20 cellular contexts compared by ENCODE assay signal in genomic region chr11:76659672-76660532, GRCh38. TPM values are rescaled to one million over a fixed set of nuclear protein-coding genes. Genes with fewer than 3 reads are reported as not detected.
DNase-seq lines count a peak whose midpoint lies in the region; ATAC-seq and TF ChIP-seq lines count a peak whose summit lies in the region.
"Had no signal": no experiment of that assay in that cellular context is flagged by ENCODE, and none has a peak within 500 bp of the region (broad histone marks: within the 10 kb centered on the region; RNA-seq: fewer than 3 reads in every experiment).

No MANE protein-coding gene starts in this region.

- no peak for TF ChIP-seq EP300 in sigmoid colon (IDR thresholded peaks at IDR 0.05)

- dilution Hi-C loops in IMR-90 (cut with HindIII; ENCODE audit: low sequenced_read_pairs, unreplicated experiment): no loop called here

- H4K91ac ChIP-seq in IMR-90 (ENCODE audit: insufficient read depth, low read depth, low read length): no peak overlapping the region

- H3K79me1 ChIP-seq in IMR-90 (ENCODE audit: low read depth in 1 of 2, low read length in 2 of 2): no peaks in the 10 kb centered on the region

- no peak overlapping the region for H3K4me3 ChIP-seq in BLaER1 treated with 17β-estradiol and CSF1 and Interleukin-3, amounts not matched to agents 10 nM and 100 nM
- no peak overlapping the region for H3K4me3 ChIP-seq in IMR-90 (ENCODE audit: insufficient read depth, low read depth, low read length)
- H3K4me3 ChIP-seq in sigmoid colon: no peak overlapping the region
- H3K4me3 ChIP-seq: dorsolateral prefrontal cortex, mucosa of descending colon, psoas muscle, vagina had no signal

- H3K9ac ChIP-seq in BLaER1 treated with 17β-estradiol and CSF1 and Interleukin-3, amounts not matched to agents 10 nM and 100 nM: 0 out of 22 replicates have a peak overlapping the region, but pooled peaks of 1 of the 11 experiments have one; percentile 3
- no peak overlapping the region for H3K9ac ChIP-seq in IMR-90 (ENCODE audit: low read depth, low read length)

- no peaks in the 10 kb centered on the region for H3K36me3 ChIP-seq in BLaER1 treated with 17β-estradiol and CSF1 and Interleukin-3, amounts not matched to agents 10 nM and 100 nM
- H3K36me3 ChIP-seq in IMR-90 (ENCODE audit: control insufficient read depth, insufficient read depth, low read length) (peaks cover 11% of the 10 kb centered on the region; the same call in 1 of the 2 replicates), sigmoid colon (no peaks in the 10 kb centered on the region)

- no peak overlapping the region for H4K5ac ChIP-seq in IMR-90 (ENCODE audit: low read depth, low read length)

- ATAC-seq in IMR-90 (ENCODE audit: low read depth): no peak
- ATAC-seq: mucosa of descending colon, psoas muscle, SK-N-SH treated with all-trans-retinoic acid at 6 μM for 48 hours had no signal

- POLR2A ChIA-PET in IMR-90 (lab: Charles Lee; ENCODE audit: unreplicated experiment): interaction anchor here (0.6 kb wide), 1 partner anchor 12 kb away, joined by 3 read pairs; no protein-coding TSS in a partner anchor

- WGBS in IMR-90 (ENCODE audit: extremely low coverage in 2 of 2, insufficient read length in 1 of 2), 2 experiments: 94% methylated on average over 11 of the region's 28 CpGs; no CpG with 5 or more reads in 1 of the 2 experiments
- WGBS in sigmoid colon, 2 donors: 93 to 94% methylated on average over 28 of the region's 28 CpGs

- no TSS peak for BruUV-seq in IMR-90 (replicated peaks; lab: Mats Ljungman, UMichigan)

- peaks cover 14% of the 10 kb centered on the region for H3K9me1 ChIP-seq in IMR-90 (ENCODE audit: insufficient read depth, low read length)

- H4K20me1 ChIP-seq in BLaER1 treated with 17β-estradiol and CSF1 and Interleukin-3, amounts not matched to agents 10 nM and 100 nM: peaks cover 0 to 6% (median 0%) of the 10 kb centered on the region in 11 experiments; a peak in 3 of 22 replicates
- H4K20me1 ChIP-seq in IMR-90 (ENCODE audit: insufficient read depth, low read length): no peaks in the 10 kb centered on the region

- no peak overlapping the region for H2BK15ac ChIP-seq in IMR-90 (ENCODE audit: low read depth, low read length)

- in situ Hi-C loops in IMR-90 (cut with MboI; ENCODE audit: low sequenced_read_pairs): no loop called here

- peak overlapping the region in 6 of 11 experiments; percentile 12 to 55 (median 42); a peak in 9 of 22 replicates for H3K4me2 ChIP-seq in BLaER1 treated with 17β-estradiol and CSF1 and Interleukin-3, amounts not matched to agents 10 nM and 100 nM
- no peak overlapping the region for H3K4me2 ChIP-seq in IMR-90 (ENCODE audit: low read depth, low read length)

- peak overlapping the region; percentile 50 for H2AK9ac ChIP-seq in IMR-90 (replicated peaks; ENCODE audit: low read depth, low read length, poor library complexity)

- TF ChIP-seq RAD21 in IMR-90 (IDR thresholded peaks at IDR 0.05; ENCODE audit: low read length): no peak

- TF ChIP-seq POLR2A in IMR-90 (IDR thresholded peaks at IDR 0.05; ENCODE audit: low read depth, low read length) (no peak), sigmoid colon (IDR thresholded peaks at IDR 0.05) (no peak)

- no peak overlapping the region for H3K4ac ChIP-seq in IMR-90 (ENCODE audit: low read depth, low read length)

- no peak overlapping the region for H3K23ac ChIP-seq in IMR-90 (ENCODE audit: low read depth, low read length)

- no peak overlapping the region for H2BK5ac ChIP-seq in IMR-90 (ENCODE audit: low read depth, low read length, poor library complexity, severe bottlenecking)

- H3K4me1 ChIP-seq in BLaER1 treated with 17β-estradiol and CSF1 and Interleukin-3, amounts not matched to agents 10 nM and 100 nM: peaks cover 27 to 89% (median 73%) of the 10 kb centered on the region in 10 experiments
- H3K4me1 ChIP-seq in IMR-90 (ENCODE audit: control insufficient read depth, insufficient read depth, low read length) (peaks cover 20% of the 10 kb centered on the region), sigmoid colon (peaks cover 0 to 19% (median 17%) of the 10 kb centered on the region in 4 donors)
- H3K4me1 ChIP-seq: psoas muscle had no signal

- H3K27me3 ChIP-seq in BLaER1 treated with 17β-estradiol and CSF1 and Interleukin-3, amounts not matched to agents 10 nM and 100 nM: peaks cover 0 to 11% (median 0%) of the 10 kb centered on the region in 11 experiments; a peak in 8 of 22 replicates
- no peaks in the 10 kb centered on the region for H3K27me3 ChIP-seq in IMR-90 (ENCODE audit: control insufficient read depth, insufficient read depth, low read length)
- no peaks in the 10 kb centered on the region for H3K27me3 ChIP-seq in sigmoid colon
- H3K27me3 ChIP-seq: vagina had no signal

- no peak overlapping the region for H3K18ac ChIP-seq in IMR-90 (ENCODE audit: low read depth, low read length)

- H2BK120ac ChIP-seq in IMR-90 (ENCODE audit: low read depth, low read length): no peak overlapping the region

- intact Hi-C loops in IMR-90 (cut with micrococcal nuclease) (no loop called here), sigmoid colon (cut with DNase I) (no loop called here)

- TF ChIP-seq CTCF in IMR-90 (conservative IDR thresholded peaks at IDR 0.05; ENCODE audit: low read depth, low read length): no peak
- TF ChIP-seq CTCF in sigmoid colon (IDR thresholded peaks at IDR 0.05): no peak

- no peak overlapping the region for H3K56ac ChIP-seq in IMR-90 (ENCODE audit: extremely low read depth, insufficient read depth, low read length)

- H3K27ac ChIP-seq in BLaER1 treated with 17β-estradiol and CSF1 and Interleukin-3, amounts not matched to agents 10 nM and 100 nM: no peak overlapping the region
- no peak overlapping the region for H3K27ac ChIP-seq in IMR-90 (ENCODE audit: insufficient read depth, low read length)
- no peak overlapping the region for H3K27ac ChIP-seq in sigmoid colon
- H3K27ac ChIP-seq: psoas muscle, vagina had no signal

- DNase-seq in IMR-90 (no peak), islet precursor cell (peak; percentile 46), sigmoid colon (peak; percentile 51), foreskin melanocyte (no peak), NCI-H128 (lab: John Stamatoyannopoulos, UW; ENCODE audit: unreplicated experiment) (no peak), hypothalamus (lab: John Stamatoyannopoulos, UW) (no peak)
- DNase-seq: activated CD4-positive, alpha-beta T cell treated with anti-CD3 and anti-CD28 coated beads, Interleukin-2, amount 10 ng/mL, durations not matched to agents 7 days and 5 days; activated naive CD8-positive, alpha-beta T cell treated with anti-CD3 and anti-CD28 coated beads for 36 hours; DMS 273 treated with DMSO at 0.1 percent for 48 hours; mucosa of descending colon; NCI-H1092 treated with DMSO at 0.1 percent for 48 hours; NCI-H1930; NCI-H526; psoas muscle; stimulated activated CD4-positive, alpha-beta T cell treated with anti-CD3 and anti-CD28 coated beads, Interleukin-1b, Interleukin-23, amount 100 ng/mL, for 48 hours; T-helper 2 cell had no signal

- no peak overlapping the region for H2AK5ac ChIP-seq in IMR-90 (ENCODE audit: low read depth, low read length)

- CTCF ChIA-PET in IMR-90 (lab: Yijun Ruan, JAX): no interaction called here

- H2BK20ac ChIP-seq in IMR-90 (ENCODE audit: low read depth, low read length): no peak overlapping the region

- no peak overlapping the region for H4K8ac ChIP-seq in IMR-90 (ENCODE audit: low read depth in 2 of 2, low read length in 2 of 2)

- H2AFZ ChIP-seq in IMR-90 (replicated peaks; ENCODE audit: low read length, poor library complexity): no peak overlapping the region

- H3K14ac ChIP-seq in IMR-90 (replicated peaks; ENCODE audit: low read depth, low read length): no peak overlapping the region

- H3K9me3 ChIP-seq in BLaER1 treated with 17β-estradiol and CSF1 and Interleukin-3, amounts not matched to agents 10 nM and 100 nM (replicated peaks in 1 of 11): no peaks in the 10 kb centered on the region
- H3K9me3 ChIP-seq in IMR-90 (ENCODE audit: control insufficient read depth, insufficient read depth, low read length) (no peaks in the 10 kb centered on the region), sigmoid colon (no peaks in the 10 kb centered on the region)
- H3K9me3 ChIP-seq: mucosa of descending colon, psoas muscle, vagina had no signal

TF ChIP-seq in IMR-90, 13 proteins besides CTCF, POLR2A, EP300 and RAD21 (continues in another document):
- no peak for TF ChIP-seq MXI1 (IDR thresholded peaks at IDR 0.05; ENCODE audit: borderline replicate concordance, low read depth, low read length)
- TF ChIP-seq CHD1 (IDR thresholded peaks at IDR 0.05; ENCODE audit: low read depth, low read length): no peak
- no peak for TF ChIP-seq MAFK (IDR thresholded peaks at IDR 0.05; ENCODE audit: low read depth, low read length)
- no peak for TF ChIP-seq RCOR1 (IDR thresholded peaks at IDR 0.05; ENCODE audit: insufficient replicate concordance, low read length)
- no peak for TF ChIP-seq RFX5 (IDR thresholded peaks at IDR 0.05; ENCODE audit: low read depth, low read length)
- no peak for TF ChIP-seq ELK1 (IDR thresholded peaks at IDR 0.05; ENCODE audit: borderline replicate concordance, low read depth, low read length)
- TF ChIP-seq USF2 (IDR thresholded peaks at IDR 0.05; ENCODE audit: low read depth, low read length): no peak
- TF ChIP-seq MAZ (IDR thresholded peaks at IDR 0.05; ENCODE audit: borderline replicate concordance, low read depth, low read length): no peak
- TF ChIP-seq NFE2L2 (IDR thresholded peaks at IDR 0.05; ENCODE audit: low read depth, low read length): no peak

RNA-seq across cellular contexts. Expression of gene LRRC32, which starts 10.6 kb away (rescaled TPM):
- 4.2 and 5.2 TPM in 2 replicates for total RNA-seq in IMR-90 (2012; rRNA removed)
- 13.0 and 13.7 TPM in 2 replicates for polyA plus RNA-seq in IMR-90 (2012; rRNA removed)
- 10.9 and 20.1 TPM in 2 replicates for polyA plus RNA-seq in IMR-90 (2012; cell fraction: cytosol; rRNA removed)
- polyA plus RNA-seq in IMR-90 (2012; cell fraction: nucleus; rRNA removed; ENCODE audit: low replicate concordance): 8.8 and 12.9 TPM in 2 replicates
- total RNA-seq in sigmoid colon: 10 to 100 TPM in 3 of 4 donors, 1 to 10 TPM in 1; 6.4 to 30.7 (median 16.2) TPM
- polyA plus RNA-seq in sigmoid colon: 10 to 100 TPM in 1 of 3 donors, 1 to 10 TPM in 1, under 1 TPM in 1; 0.69 to 18.3 (median 1.8) TPM

Comparison
In these comparisons a context has a peak if more than half of its experiments do, and no peak if none do; other contexts are left out.
1. DNase-seq: peak in islet precursor cell (single experiment) and sigmoid colon (single experiment); none in IMR-90 (single experiment), foreskin melanocyte (single experiment), NCI-H128 (single experiment) and hypothalamus (0 of 51).